ENCODE assay signal across 12 cellular contexts in the genomic region with DNA sequence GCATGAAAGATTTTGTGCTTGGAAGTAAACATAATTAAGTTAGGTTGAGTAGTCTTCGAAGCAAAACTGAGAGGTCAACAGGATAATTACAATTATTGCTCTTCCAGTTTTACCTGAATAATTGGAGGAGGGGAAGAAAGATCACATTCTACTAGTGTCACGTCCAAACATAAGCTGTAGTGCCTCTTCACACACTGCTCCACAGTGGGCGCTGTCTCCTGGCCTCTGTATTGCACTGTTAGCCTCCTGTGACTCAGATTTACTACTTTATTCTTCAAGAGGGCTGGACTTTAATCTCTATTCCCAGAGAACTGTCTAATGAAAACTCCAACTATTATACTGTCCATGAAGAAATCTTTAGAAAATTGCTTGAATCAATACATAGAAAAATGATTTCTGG.
"Had no signal": no experiment of that assay in that cellular context is flagged by ENCODE, and none has a peak within 500 bp of the region (broad histone marks: within the 10 kb centered on the region; RNA-seq: fewer than 3 reads in every experiment).

No MANE protein-coding gene starts in this region.

- H3K4me3 ChIP-seq: psoas muscle, right lobe of liver, suprapubic skin had no signal

- H3K27ac Mint-ChIP-seq: activated CD4-positive, alpha-beta memory T cell treated with anti-CD3 and anti-CD28 coated beads for 36 hours; activated naive CD8-positive, alpha-beta T cell treated with anti-CD3 and anti-CD28 coated beads for 36 hours; nephron; type B pancreatic cell had no signal

- H3K4me3 Mint-ChIP-seq: activated CD4-positive, alpha-beta memory T cell treated with anti-CD3 and anti-CD28 coated beads for 36 hours; activated naive CD8-positive, alpha-beta T cell treated with anti-CD3 and anti-CD28 coated beads for 36 hours; activated T-cell treated with anti-CD3 and anti-CD28 coated beads, Interleukin-2, amount 50 U/mL, for 4 hours; nephron; type B pancreatic cell had no signal

- H3K27ac ChIP-seq: psoas muscle, right lobe of liver, suprapubic skin had no signal

- H3K9me3 Mint-ChIP-seq: activated naive CD8-positive, alpha-beta T cell treated with anti-CD3 and anti-CD28 coated beads for 36 hours; type B pancreatic cell had no signal

- H3K36me3 Mint-ChIP-seq: activated CD4-positive, alpha-beta memory T cell treated with anti-CD3 and anti-CD28 coated beads for 36 hours; activated naive CD8-positive, alpha-beta T cell treated with anti-CD3 and anti-CD28 coated beads for 36 hours; type B pancreatic cell had no signal

- H3K36me3 ChIP-seq: right lobe of liver, suprapubic skin had no signal

- H3K9me3 ChIP-seq: psoas muscle, right lobe of liver, suprapubic skin had no signal

- H3K4me1 ChIP-seq: psoas muscle, right lobe of liver, suprapubic skin had no signal

- H3K4me1 Mint-ChIP-seq: activated naive CD8-positive, alpha-beta T cell treated with anti-CD3 and anti-CD28 coated beads for 36 hours; nephron had no signal

- DNase-seq: activated CD4-positive, alpha-beta memory T cell treated with anti-CD3 and anti-CD28 coated beads for 36 hours; activated gamma-delta T cell; activated naive CD8-positive, alpha-beta T cell treated with anti-CD3 and anti-CD28 coated beads for 36 hours; activated T-cell treated with anti-CD3 and anti-CD28 coated beads, Interleukin-2, amount 50 U/mL, for 4 hours; left ventricle myocardium superior; mesendoderm; psoas muscle; right lobe of liver; stimulated activated naive CD4-positive, alpha-beta T cell treated with Interleukin-2 at 50 U/mL for 16 hours had no signal

- H3K27me3 Mint-ChIP-seq: activated CD4-positive, alpha-beta memory T cell treated with anti-CD3 and anti-CD28 coated beads for 36 hours; activated naive CD8-positive, alpha-beta T cell treated with anti-CD3 and anti-CD28 coated beads for 36 hours; type B pancreatic cell had no signal
